Comparison of ENCODE assay signal across 15 cellular contexts in the genomic region with DNA sequence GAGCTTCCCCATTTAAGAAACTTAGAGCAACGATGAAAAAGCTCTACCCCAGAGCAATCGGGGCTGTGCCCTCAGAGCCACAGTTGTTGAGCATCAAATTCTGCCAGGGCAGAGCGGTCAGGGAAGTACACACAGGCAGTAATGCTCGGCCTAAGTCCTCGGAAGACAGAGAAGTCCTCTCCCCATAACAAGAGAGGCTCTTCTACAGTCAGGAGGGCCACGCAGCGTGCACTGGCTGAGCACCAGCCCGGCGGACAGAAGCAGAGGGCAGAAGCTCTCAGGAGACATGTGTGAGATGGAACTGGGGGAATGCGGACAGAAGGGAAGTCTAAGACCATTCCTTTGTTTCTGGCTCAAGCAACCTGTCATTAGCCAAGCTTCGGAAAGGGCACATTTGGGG.
DNase-seq lines count a peak whose midpoint lies in the region; ATAC-seq and TF ChIP-seq lines count a peak whose summit lies in the region.
"Had no signal": no experiment of that assay in that cellular context is flagged by ENCODE, and none has a peak within 500 bp of the region (broad histone marks: within the 10 kb centered on the region; RNA-seq: fewer than 3 reads in every experiment).

No MANE protein-coding gene starts in this region.

- intact Hi-C loops in CD14-positive monocyte (cut with micrococcal nuclease) (no loop called here), IMR-90 (cut with micrococcal nuclease) (no loop called here)
- intact Hi-C loops in activated naive CD4-positive, alpha-beta T cell treated with anti-CD3 and anti-CD28 coated beads for 36 hours (cut with micrococcal nuclease), result no loop called here

- H3K9ac ChIP-seq in IMR-90 (ENCODE audit: low read depth, low read length), result no peak overlapping the region
- H3K9ac ChIP-seq: GM23248 had no signal

- H3K4ac ChIP-seq in IMR-90 (ENCODE audit: low read depth, low read length), result no peak overlapping the region

- no peak overlapping the region for H2BK120ac ChIP-seq in IMR-90 (ENCODE audit: low read depth, low read length)

- TF ChIP-seq RAD21 in IMR-90 (IDR thresholded peaks at IDR 0.05; ENCODE audit: low read length), result no peak

- no peak overlapping the region for H4K91ac ChIP-seq in IMR-90 (ENCODE audit: insufficient read depth, low read depth, low read length)

- ATAC-seq in IMR-90 (ENCODE audit: low read depth) (no peak), HG02759 (IDR thresholded peaks at IDR 0.05; ENCODE audit: unreplicated experiment) (no peak)
- no peak for ATAC-seq in stimulated activated effector memory CD8-positive, alpha-beta T cell treated with anti-CD3 and anti-CD28 coated beads, Interleukin-12 subunit alpha, Interleukin-12 subunit beta, amount 100 ng/mL, for 72 hours
- ATAC-seq: CD8-positive, alpha-beta T cell had no signal

- TF ChIP-seq CTCF in CD14-positive monocyte (IDR thresholded peaks at IDR 0.05) (no peak), IMR-90 (conservative IDR thresholded peaks at IDR 0.05; ENCODE audit: low read depth, low read length) (no peak), glutamatergic neuron (IDR thresholded peaks at IDR 0.05; ENCODE audit: partially characterized antibody, unreplicated experiment) (no peak)

- no peak overlapping the region for H4K5ac ChIP-seq in IMR-90 (ENCODE audit: low read depth, low read length)

- peaks cover 64% of the 10 kb centered on the region for H3K4me1 Mint-ChIP-seq in CD14-positive monocyte
- peaks cover 49% of the 10 kb centered on the region for H3K4me1 Mint-ChIP-seq in glutamatergic neuron (ENCODE audit: low read depth, unreplicated experiment)
- peaks cover 8% of the 10 kb centered on the region for H3K4me1 Mint-ChIP-seq in stimulated activated effector memory CD8-positive, alpha-beta T cell treated with anti-CD3 and anti-CD28 coated beads, Interleukin-12 subunit alpha, Interleukin-12 subunit beta, amount 100 ng/mL, for 72 hours
- peaks cover 4% of the 10 kb centered on the region for H3K4me1 Mint-ChIP-seq in activated naive CD4-positive, alpha-beta T cell treated with anti-CD3 and anti-CD28 coated beads for 36 hours (ENCODE audit: low read depth)

- H2BK20ac ChIP-seq in IMR-90 (ENCODE audit: low read depth, low read length), result no peak overlapping the region

- DNase-seq in CD14-positive monocyte (ENCODE audit: low spot score), result no peak
- no peak for DNase-seq in IMR-90
- no peak for DNase-seq in glutamatergic neuron
- no peak for DNase-seq in stimulated activated effector memory CD8-positive, alpha-beta T cell treated with anti-CD3 and anti-CD28 coated beads, Interleukin-12 subunit alpha, Interleukin-12 subunit beta, amount 100 ng/mL, for 72 hours (ENCODE audit: low spot score in 2 of 2)
- no peak for DNase-seq in activated naive CD4-positive, alpha-beta T cell treated with anti-CD3 and anti-CD28 coated beads for 36 hours
- DNase-seq in RKO (ENCODE audit: low spot score), result no peak
- DNase-seq: BE2C; CD8-positive, alpha-beta T cell; COR-L47; DND-41; GDM1; GM23248; H7 had no signal

- H3K56ac ChIP-seq in IMR-90 (ENCODE audit: extremely low read depth, insufficient read depth, low read length), result no peak overlapping the region

- no peak overlapping the region for H3K4me2 ChIP-seq in IMR-90 (ENCODE audit: low read depth, low read length)

- no peak overlapping the region for H3K18ac ChIP-seq in IMR-90 (ENCODE audit: low read depth, low read length)

- H2BK15ac ChIP-seq in IMR-90 (ENCODE audit: low read depth, low read length), result no peak overlapping the region

- no peak overlapping the region for H3K27ac ChIP-seq in IMR-90 (ENCODE audit: insufficient read depth, low read length)
- H3K27ac ChIP-seq: C4-2B, GM23248 had no signal

- H3K27me3 Mint-ChIP-seq in CD14-positive monocyte (ENCODE audit: low read depth in 3 of 3) (peaks cover 1 to 5% (median 4%) of the 10 kb centered on the region in 3 donors), glutamatergic neuron (ENCODE audit: unreplicated experiment) (no peaks in the 10 kb centered on the region)
- no peaks in the 10 kb centered on the region for H3K27me3 Mint-ChIP-seq in activated naive CD4-positive, alpha-beta T cell treated with anti-CD3 and anti-CD28 coated beads for 36 hours (ENCODE audit: low read depth)

- 0 out of 2 replicates have a peak, but pooled peaks cover 2% of the 10 kb centered on the region for H3K9me3 ChIP-seq in IMR-90 (ENCODE audit: control insufficient read depth, insufficient read depth, low read length)
- H3K9me3 ChIP-seq: BE2C had no signal

- no peak overlapping the region for H3K23ac ChIP-seq in IMR-90 (ENCODE audit: low read depth, low read length)

- peaks cover 8% of the 10 kb centered on the region for H3K4me1 ChIP-seq in IMR-90 (ENCODE audit: control insufficient read depth, insufficient read depth, low read length)

- H3K79me1 ChIP-seq in IMR-90 (ENCODE audit: low read depth in 1 of 2, low read length in 2 of 2), result peaks cover 15 to 35% of the 10 kb centered on the region in 2 experiments; a peak in 3 of 4 replicates

- no peaks in the 10 kb centered on the region for H3K27me3 ChIP-seq in IMR-90 (ENCODE audit: control insufficient read depth, insufficient read depth, low read length)
- H3K27me3 ChIP-seq: BE2C had no signal

- POLR2A ChIA-PET in IMR-90 (lab: Charles Lee; ENCODE audit: unreplicated experiment), result no interaction called here

- no peak overlapping the region for H3K14ac ChIP-seq in IMR-90 (replicated peaks; ENCODE audit: low read depth, low read length)

- TF ChIP-seq POLR2A in IMR-90 (IDR thresholded peaks at IDR 0.05; ENCODE audit: low read depth, low read length), result no peak

- H3K27ac Mint-ChIP-seq in CD14-positive monocyte, result peak overlapping the region in 5 of 7 donors; percentile 66 to 86 (median 70)
- H3K27ac Mint-ChIP-seq in glutamatergic neuron (ENCODE audit: unreplicated experiment), result no peak overlapping the region
- peak overlapping the region; percentile 32 for H3K27ac Mint-ChIP-seq in stimulated activated effector memory CD8-positive, alpha-beta T cell treated with anti-CD3 and anti-CD28 coated beads, Interleukin-12 subunit alpha, Interleukin-12 subunit beta, amount 100 ng/mL, for 72 hours
- no peak overlapping the region for H3K27ac Mint-ChIP-seq in activated naive CD4-positive, alpha-beta T cell treated with anti-CD3 and anti-CD28 coated beads for 36 hours
- H3K27ac Mint-ChIP-seq: CD8-positive, alpha-beta T cell had no signal

- in situ Hi-C loops in IMR-90 (cut with MboI; ENCODE audit: low sequenced_read_pairs), result no loop called here

- WGBS in IMR-90 (ENCODE audit: extremely low coverage in 2 of 2, insufficient read length in 1 of 2), 2 experiments, result no CpG with 5 or more reads among the region's 11 CpGs

- peaks cover 17 to 18% of the 10 kb centered on the region in 2 donors for H3K36me3 Mint-ChIP-seq in CD14-positive monocyte
- peaks cover 5% of the 10 kb centered on the region for H3K36me3 Mint-ChIP-seq in glutamatergic neuron (ENCODE audit: unreplicated experiment)
- H3K36me3 Mint-ChIP-seq in stimulated activated effector memory CD8-positive, alpha-beta T cell treated with anti-CD3 and anti-CD28 coated beads, Interleukin-12 subunit alpha, Interleukin-12 subunit beta, amount 100 ng/mL, for 72 hours, result no peaks in the 10 kb centered on the region
- H3K36me3 Mint-ChIP-seq in activated naive CD4-positive, alpha-beta T cell treated with anti-CD3 and anti-CD28 coated beads for 36 hours (ENCODE audit: low read depth), result peaks cover 5% of the 10 kb centered on the region

- dilution Hi-C loops in IMR-90 (cut with HindIII; ENCODE audit: low sequenced_read_pairs, unreplicated experiment), result no loop called here

- H2AFZ ChIP-seq in IMR-90 (replicated peaks; ENCODE audit: low read length, poor library complexity), result no peak overlapping the region
- H2AFZ ChIP-seq: GM23248 had no signal

- peaks cover 5% of the 10 kb centered on the region; the same call in 1 of the 2 replicates for H3K9me1 ChIP-seq in IMR-90 (ENCODE audit: insufficient read depth, low read length)

- no peaks in the 10 kb centered on the region for H4K20me1 ChIP-seq in IMR-90 (ENCODE audit: insufficient read depth, low read length)

- H3K36me3 ChIP-seq in IMR-90 (ENCODE audit: control insufficient read depth, insufficient read depth, low read length), result peaks cover 6% of the 10 kb centered on the region; the same call in 1 of the 2 replicates
- H3K36me3 ChIP-seq: BE2C had no signal

- CTCF ChIA-PET in IMR-90 (lab: Yijun Ruan, JAX), result interaction anchor here (2.7 kb wide), 1 partner anchor 13 kb away, joined by 8 read pairs; no protein-coding TSS in a partner anchor
- CTCF ChIA-PET in activated naive CD4-positive, alpha-beta T cell treated with anti-CD3 and anti-CD28 coated beads for 36 hours (lab: Charles Lee), result interaction anchor here (1.1 kb wide), 1 partner anchor 84 kb away, joined by 3 read pairs; no protein-coding TSS in a partner anchor

- H3K4me3 ChIP-seq in IMR-90 (ENCODE audit: insufficient read depth, low read depth, low read length), result no peak overlapping the region
- H3K4me3 ChIP-seq: GM23248 had no signal

- H3K4me3 Mint-ChIP-seq in CD14-positive monocyte (no peak overlapping the region), glutamatergic neuron (ENCODE audit: unreplicated experiment) (peak overlapping the region; percentile 10)
- no peak overlapping the region for H3K4me3 Mint-ChIP-seq in stimulated activated effector memory CD8-positive, alpha-beta T cell treated with anti-CD3 and anti-CD28 coated beads, Interleukin-12 subunit alpha, Interleukin-12 subunit beta, amount 100 ng/mL, for 72 hours
- H3K4me3 Mint-ChIP-seq in activated naive CD4-positive, alpha-beta T cell treated with anti-CD3 and anti-CD28 coated beads for 36 hours, result no peak overlapping the region
- H3K4me3 Mint-ChIP-seq: CD8-positive, alpha-beta T cell had no signal

- H2AK5ac ChIP-seq in IMR-90 (ENCODE audit: low read depth, low read length), result 0 out of 2 replicates have a peak overlapping the region, but pooled peaks have one; percentile 17

- H3K9me3 Mint-ChIP-seq in CD14-positive monocyte (peaks cover 0 to 5% (median 4%) of the 10 kb centered on the region in 7 donors), glutamatergic neuron (ENCODE audit: unreplicated experiment) (peaks cover 1% of the 10 kb centered on the region)
- H3K9me3 Mint-ChIP-seq in stimulated activated effector memory CD8-positive, alpha-beta T cell treated with anti-CD3 and anti-CD28 coated beads, Interleukin-12 subunit alpha, Interleukin-12 subunit beta, amount 100 ng/mL, for 72 hours, result no peaks in the 10 kb centered on the region
- no peaks in the 10 kb centered on the region for H3K9me3 Mint-ChIP-seq in activated naive CD4-positive, alpha-beta T cell treated with anti-CD3 and anti-CD28 coated beads for 36 hours
- H3K9me3 Mint-ChIP-seq: CD8-positive, alpha-beta T cell had no signal

- no peak overlapping the region for H4K8ac ChIP-seq in IMR-90 (ENCODE audit: low read depth in 2 of 2, low read length in 2 of 2)

- BruUV-seq in IMR-90 (replicated peaks; lab: Mats Ljungman, UMichigan), result no TSS peak

- H2BK5ac ChIP-seq in IMR-90 (ENCODE audit: low read depth, low read length, poor library complexity, severe bottlenecking), result no peak overlapping the region

- H2AK9ac ChIP-seq in IMR-90 (replicated peaks; ENCODE audit: low read depth, low read length, poor library complexity), result no peak overlapping the region

TF ChIP-seq in IMR-90, 13 proteins besides CTCF, POLR2A, EP300 and RAD21 (continues in another document):
- TF ChIP-seq RFX5 (IDR thresholded peaks at IDR 0.05; ENCODE audit: low read depth, low read length) (no peak), FOS (IDR thresholded peaks at IDR 0.05; ENCODE audit: low read depth, low read length) (no peak), BHLHE40 (IDR thresholded peaks at IDR 0.05; ENCODE audit: low read depth, low read length) (no peak)

Comparison
In these comparisons a context has a peak if more than half of its experiments do, and no peak if none do; other contexts are left out.
1. H3K27ac Mint-ChIP-seq: peak in CD14-positive monocyte (5 of 7) and stimulated activated effector memory CD8-positive, alpha-beta T cell treated with anti-CD3 and anti-CD28 coated beads, Interleukin-12 subunit alpha, Interleukin-12 subunit beta, amount 100 ng/mL, for 72 hours (single experiment); none in glutamatergic neuron (single experiment) and activated naive CD4-positive, alpha-beta T cell treated with anti-CD3 and anti-CD28 coated beads for 36 hours (single experiment).